Comparison of ENCODE assay signal across 11 cellular contexts in genomic region chr5:78577051-78577807, GRCh38.
DNase-seq lines count a peak whose midpoint lies in the region; ATAC-seq and TF ChIP-seq lines count a peak whose summit lies in the region.
"Had no signal": no experiment of that assay in that cellular context is flagged by ENCODE, and none has a peak within 500 bp of the region (broad histone marks: within the 10 kb centered on the region; RNA-seq: fewer than 3 reads in every experiment).

No MANE protein-coding gene starts in this region.

- peak overlapping the region; percentile 5; the same call in 1 of the 2 replicates for H2AFZ ChIP-seq in KMS-11 (ENCODE audit: low read depth)

- no peaks in the 10 kb centered on the region for H3K27me3 ChIP-seq in KMS-11 (ENCODE audit: insufficient read depth, low read depth)
- H3K27me3 ChIP-seq in lower lobe of right lung (ENCODE audit: low read depth): no peaks in the 10 kb centered on the region

- no peak for TF ChIP-seq CTCF in KMS-11 (conservative IDR thresholded peaks at IDR 0.05; ENCODE audit: low read depth, low read length)
- TF ChIP-seq CTCF in lower lobe of right lung (IDR thresholded peaks at IDR 0.05): no peak

- H3K9me3 Mint-ChIP-seq in dendritic cell treated with granulocyte-macrophage colony-stimulating factor and Interleukin-4, amounts not matched to agents 40 ng/mL and 50 ng/mL, for 4 days: no peaks in the 10 kb centered on the region
- peaks cover 0 to 2% of the 10 kb centered on the region in 2 donors for H3K9me3 Mint-ChIP-seq in stimulated activated naive B cell treated with anti-CD40 and anti-IgM and Interleukin-4, amounts not matched to agents 10 μg/mL and 1 μg/mL and 100 μg/mL, for 72 hours

- no peak overlapping the region for H3K4me3 ChIP-seq in KMS-11 (IDR thresholded peaks at IDR 0.05; ENCODE audit: insufficient read depth, low read depth, low read length)
- H3K4me3 ChIP-seq in lower lobe of right lung: no peak overlapping the region

- no peaks in the 10 kb centered on the region for H3K27me3 Mint-ChIP-seq in dendritic cell treated with granulocyte-macrophage colony-stimulating factor and Interleukin-4, amounts not matched to agents 40 ng/mL and 50 ng/mL, for 4 days
- no peaks in the 10 kb centered on the region for H3K27me3 Mint-ChIP-seq in stimulated activated naive B cell treated with anti-CD40 and anti-IgM and Interleukin-4, amounts not matched to agents 10 μg/mL and 1 μg/mL and 100 μg/mL, for 72 hours

- H3K79me2 ChIP-seq in KMS-11 (ENCODE audit: insufficient read depth, low read depth): no peaks in the 10 kb centered on the region

- H3K4me1 ChIP-seq in KMS-11 (ENCODE audit: low read depth, poor library complexity, severe bottlenecking) (peaks cover 61% of the 10 kb centered on the region), lower lobe of right lung (peaks cover 11% of the 10 kb centered on the region)

- intact Hi-C loops in dendritic cell treated with granulocyte-macrophage colony-stimulating factor and Interleukin-4, amounts not matched to agents 40 ng/mL and 50 ng/mL, for 4 days (cut with micrococcal nuclease): no loop called here
- intact Hi-C loops in lower lobe of right lung (cut with DNase I): no loop called here

- H3K9me3 ChIP-seq in lower lobe of right lung: no peaks in the 10 kb centered on the region

- no peak overlapping the region for H3K4me3 Mint-ChIP-seq in dendritic cell treated with granulocyte-macrophage colony-stimulating factor and Interleukin-4, amounts not matched to agents 40 ng/mL and 50 ng/mL, for 4 days
- no peak overlapping the region for H3K4me3 Mint-ChIP-seq in stimulated activated naive B cell treated with anti-CD40 and anti-IgM and Interleukin-4, amounts not matched to agents 10 μg/mL and 1 μg/mL and 100 μg/mL, for 72 hours

- H3K4me2 ChIP-seq in KMS-11: no peak overlapping the region

- H3K27ac ChIP-seq in KMS-11: peak overlapping the region; percentile 25; the same call in 1 of the 2 replicates
- H3K27ac ChIP-seq in lower lobe of right lung: peak overlapping the region; percentile 5

- no peaks in the 10 kb centered on the region for H3K36me3 ChIP-seq in KMS-11 (ENCODE audit: insufficient read depth)
- no peaks in the 10 kb centered on the region for H3K36me3 ChIP-seq in lower lobe of right lung

- peak overlapping the region; percentile 53 for H3K27ac Mint-ChIP-seq in dendritic cell treated with granulocyte-macrophage colony-stimulating factor and Interleukin-4, amounts not matched to agents 40 ng/mL and 50 ng/mL, for 4 days
- peak overlapping the region; percentile 34 for H3K27ac Mint-ChIP-seq in stimulated activated naive B cell treated with anti-CD40 and anti-IgM and Interleukin-4, amounts not matched to agents 10 μg/mL and 1 μg/mL and 100 μg/mL, for 72 hours

- no peak for DNase-seq in lower lobe of right lung
- no peak for DNase-seq in stimulated activated naive B cell treated with anti-CD40 and anti-IgM and Interleukin-4, amounts not matched to agents 10 μg/mL and 1 μg/mL and 100 μg/mL, for 72 hours
- DNase-seq in hepatic stellate cell (ENCODE audit: low spot score): no peak
- no peak for DNase-seq in NCI-H345 treated with DMSO at 0.1 percent for 48 hours (lab: John Stamatoyannopoulos, UW; ENCODE audit: unreplicated experiment)
- DNase-seq: glutamatergic neuron, left cardiac atrium, NCI-H2029 had no signal

- TF ChIP-seq POLR2A in GM18505 (IDR thresholded peaks at IDR 0.05; ENCODE audit: borderline replicate concordance, extremely low read depth, insufficient read depth, insufficient read length): no peak

- H3K9ac ChIP-seq in KMS-11: no peak overlapping the region

- no peak for ATAC-seq in lower lobe of right lung
- no peak for ATAC-seq in stimulated activated naive B cell treated with anti-CD40 and anti-IgM and Interleukin-4, amounts not matched to agents 10 μg/mL and 1 μg/mL and 100 μg/mL, for 72 hours (replicated peaks)
- no peak for ATAC-seq in GM18505 (IDR thresholded peaks at IDR 0.05; ENCODE audit: unreplicated experiment)
- ATAC-seq in HG03342 (IDR thresholded peaks at IDR 0.05; ENCODE audit: unreplicated experiment): no peak

- H3K4me1 Mint-ChIP-seq in dendritic cell treated with granulocyte-macrophage colony-stimulating factor and Interleukin-4, amounts not matched to agents 40 ng/mL and 50 ng/mL, for 4 days (ENCODE audit: low read depth): peaks cover 53% of the 10 kb centered on the region
- H3K4me1 Mint-ChIP-seq in stimulated activated naive B cell treated with anti-CD40 and anti-IgM and Interleukin-4, amounts not matched to agents 10 μg/mL and 1 μg/mL and 100 μg/mL, for 72 hours: peaks cover 22 to 45% of the 10 kb centered on the region in 2 donors

- H3K36me3 Mint-ChIP-seq in dendritic cell treated with granulocyte-macrophage colony-stimulating factor and Interleukin-4, amounts not matched to agents 40 ng/mL and 50 ng/mL, for 4 days (ENCODE audit: low read depth): no peaks in the 10 kb centered on the region
- no peaks in the 10 kb centered on the region for H3K36me3 Mint-ChIP-seq in stimulated activated naive B cell treated with anti-CD40 and anti-IgM and Interleukin-4, amounts not matched to agents 10 μg/mL and 1 μg/mL and 100 μg/mL, for 72 hours

- H4K20me1 ChIP-seq in KMS-11 (ENCODE audit: insufficient read depth): no peaks in the 10 kb centered on the region
